ENCODE assay signal across 25 cellular contexts in genomic region chr22:30129636-30130035, GRCh38. TPM values are rescaled to one million over a fixed set of nuclear protein-coding genes. Genes with fewer than 3 reads are reported as not detected.
"Had no signal": no experiment of that assay in that cellular context is flagged by ENCODE, and none has a peak within 500 bp of the region (broad histone marks: within the 10 kb centered on the region; RNA-seq: fewer than 3 reads in every experiment).

No MANE protein-coding gene starts in this region.

- DNase-seq: activated CD4-positive, alpha-beta T cell treated with anti-CD3 and anti-CD28 coated beads for 48 hours; activated CD4-positive, alpha-beta T cell treated with anti-CD3 and anti-CD28 coated beads, Interleukin-2, amount 50 U/mL, for 4 hours; activated CD8-positive, alpha-beta memory T cell treated with anti-CD3 and anti-CD28 coated beads, Interleukin-2, amount 50 U/mL, for 48 hours; activated CD8-positive, alpha-beta T cell treated with anti-CD3 and anti-CD28 coated beads, Interleukin-2, amount 10 ng/mL, durations not matched to agents 7 days and 5 days; activated naive CD4-positive, alpha-beta T cell; activated T-cell treated with anti-CD3 and anti-CD28 coated beads, Interleukin-2, amount 50 U/mL, for 1 hour; aorta; MM.1S; NCI-H1105; NCI-H1436; NCI-H1694 treated with DMSO at 0.1 percent for 48 hours; NCI-H2081; NCI-H510A treated with DMSO at 0.1 percent for 48 hours; NCI-H69; NK-92 treated with Interleukin-12 subunit alpha and Interleukin-12 subunit beta, amount 100 ng/mL, for 24 hours; T-cell; T-helper 2 cell; T1000; WERI-Rb-1 had no signal

- ATAC-seq: activated CD8-positive, alpha-beta T cell treated with anti-CD3 and anti-CD28 coated beads, Interleukin-2, amount 10 ng/mL, durations not matched to agents 7 days and 5 days; Right ventricle myocardium inferior; T-cell had no signal

- H3K4me3 ChIP-seq: PC-9, SK-N-MC had no signal

- H3K27ac ChIP-seq: KMS-11, PC-9, SK-N-MC, WERI-Rb-1 had no signal

- FAIRE-seq: TTC549 had no signal

- H3K36me3 ChIP-seq: WERI-Rb-1 had no signal

RNA-seq across cellular contexts. Expression of gene HORMAD2, which starts 49.4 kb away (rescaled TPM):
- total RNA-seq: activated CD8-positive, alpha-beta T cell treated with anti-CD3 and anti-CD28 coated beads, Interleukin-2, amount 10 ng/mL, durations not matched to agents 7 days and 5 days; aorta; PC-9; Right ventricle myocardium inferior; RPMI7951; T-cell had no signal
